12 cellular contexts compared by ENCODE assay signal in genomic region chr4:124803641-124804040, GRCh38.
DNase-seq lines count a peak whose midpoint lies in the region; ATAC-seq and TF ChIP-seq lines count a peak whose summit lies in the region.
"Had no signal": no experiment of that assay in that cellular context is flagged by ENCODE, and none has a peak within 500 bp of the region (broad histone marks: within the 10 kb centered on the region; RNA-seq: fewer than 3 reads in every experiment).

No MANE protein-coding gene starts in this region.

- no peak overlapping the region for H3K4me3 ChIP-seq in cardiac fibroblast (replicated peaks in 1 of 2; ENCODE audit: low read depth in 2 of 2, low read length in 2 of 2)
- H3K4me3 ChIP-seq: gastrocnemius medialis, lung had no signal

- peak; percentile 2 for DNase-seq in DMS53 treated with DMSO at 0.1 percent for 48 hours (lab: John Stamatoyannopoulos, UW; ENCODE audit: unreplicated experiment)
- DNase-seq in cardiac fibroblast (ENCODE audit: low read depth in 2 of 2) = peak; percentile 12 to 85
- DNase-seq in T1000 (lab: John Stamatoyannopoulos, UW) = no peak
- no peak for DNase-seq in kidney glomerular epithelial cell (lab: John Stamatoyannopoulos, UW)
- DNase-seq in ecto neural progenitor cell (ENCODE audit: low spot score) = no peak
- DNase-seq in SKM-1 treated with dmso at 0.1 percent for 144 hours (lab: John Stamatoyannopoulos, UW; ENCODE audit: unreplicated experiment) = no peak
- DNase-seq: AML-193; central memory CD4-positive, alpha-beta T cell; gastrocnemius medialis had no signal

- no peak for TF ChIP-seq CTCF in cardiac fibroblast (IDR thresholded peaks at IDR 0.05; ENCODE audit: low read depth, low read length)

- ATAC-seq in GM19468 (IDR thresholded peaks at IDR 0.05; ENCODE audit: extremely low read depth, unreplicated experiment) = peak; percentile 44
- peak; percentile 65 for ATAC-seq in HG03439 (IDR thresholded peaks at IDR 0.05; ENCODE audit: unreplicated experiment)
- ATAC-seq: gastrocnemius medialis had no signal

Comparison
In these comparisons a context has a peak if more than half of its experiments do, and no peak if none do; other contexts are left out.
1. DNase-seq: peak in DMS53 treated with DMSO at 0.1 percent for 48 hours (single experiment) and cardiac fibroblast (2 of 2); none in T1000 (single experiment), kidney glomerular epithelial cell (single experiment), ecto neural progenitor cell (single experiment) and SKM-1 treated with dmso at 0.1 percent for 144 hours (single experiment).